Comparison of ENCODE assay signal across 8 cellular contexts in the genomic region with DNA sequence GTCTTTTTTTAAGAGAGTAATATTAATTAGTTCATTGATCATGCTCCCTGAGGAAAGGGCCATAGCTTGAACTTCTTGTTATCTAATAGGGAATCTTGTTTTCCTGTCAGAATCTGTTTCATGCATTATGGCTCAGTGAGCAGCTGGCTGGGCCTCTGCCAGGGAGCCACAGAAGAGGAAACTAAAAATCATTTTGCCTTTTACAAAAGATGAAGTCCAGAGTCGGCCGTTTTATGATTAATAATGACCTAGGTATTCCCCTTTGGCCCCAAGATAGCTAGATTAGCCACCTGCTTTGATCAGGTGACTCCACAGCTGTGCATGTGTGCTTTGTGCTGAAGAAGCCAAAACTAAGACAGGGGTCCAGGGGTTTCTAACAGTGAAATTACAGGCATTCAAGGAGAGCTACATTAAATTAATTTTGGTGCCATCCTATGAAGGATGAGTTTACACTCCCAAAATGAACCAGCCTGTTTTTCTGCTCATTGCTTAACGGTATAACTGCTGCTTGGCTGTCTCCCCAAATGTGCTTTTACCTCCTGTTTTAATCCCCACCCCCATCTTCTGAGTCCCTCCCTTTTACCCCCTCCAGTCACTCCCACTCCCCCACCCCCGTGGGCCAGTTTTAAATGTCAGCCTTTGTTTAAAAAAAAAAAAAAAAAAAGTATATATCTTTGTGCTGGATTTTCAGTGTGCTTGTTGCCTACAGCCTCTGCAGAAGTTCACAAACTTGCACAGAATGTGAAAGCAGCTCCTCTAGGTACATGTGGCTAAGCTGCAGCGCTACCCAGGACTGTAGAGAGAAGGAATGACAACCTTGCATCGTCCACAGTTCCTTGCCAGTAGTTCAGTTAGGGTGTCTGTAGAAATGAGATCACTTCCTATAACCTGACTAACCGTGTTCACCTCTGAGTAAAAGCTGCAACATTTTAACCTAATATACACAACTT.
DNase-seq lines count a peak whose midpoint lies in the region; ATAC-seq and TF ChIP-seq lines count a peak whose summit lies in the region.

No MANE protein-coding gene starts in this region.

- 35 to 37% methylated on average over 7 of the region's 7 CpGs for WGBS in upper lobe of left lung, 2 donors

- DNase-seq in DMS79 treated with DMSO at 0.1 percent for 48 hours (lab: John Stamatoyannopoulos, UW) (peak; percentile 84), RPMI8226 (peak; percentile 91), left ventricle myocardium inferior (peak; percentile 28), upper lobe of left lung (no peak), HuH-7.5 (ENCODE audit: low spot score) (no peak), mesenteric fat pad (ENCODE audit: low spot score) (no peak)

- no peaks in the 10 kb centered on the region for H3K9me3 ChIP-seq in left ventricle myocardium inferior (replicated peaks)
- H3K9me3 ChIP-seq in upper lobe of left lung, result no peaks in the 10 kb centered on the region

- TF ChIP-seq CTCF in left ventricle myocardium inferior (IDR thresholded peaks at IDR 0.05; ENCODE audit: borderline replicate concordance), result no peak
- no peak for TF ChIP-seq CTCF in upper lobe of left lung (IDR thresholded peaks at IDR 0.05)

- no peak for TF ChIP-seq POLR2A in upper lobe of left lung (IDR thresholded peaks at IDR 0.05)

- TF ChIP-seq EP300 in upper lobe of left lung (IDR thresholded peaks at IDR 0.05), result no peak

- H3K36me3 ChIP-seq in left ventricle myocardium inferior (no peaks in the 10 kb centered on the region), upper lobe of left lung (no peaks in the 10 kb centered on the region)

- H3K27ac ChIP-seq in left ventricle myocardium inferior (replicated peaks) (peak overlapping the region; percentile 80), upper lobe of left lung (peak overlapping the region in 3 of 4 donors; percentile 28 to 79 (median 65))

- H3K4me1 ChIP-seq in left ventricle myocardium inferior (peaks cover 66% of the 10 kb centered on the region), upper lobe of left lung (peaks cover 22 to 53% (median 45%) of the 10 kb centered on the region in 4 donors)

- H3K27me3 ChIP-seq in left ventricle myocardium inferior (ENCODE audit: low read depth) (no peaks in the 10 kb centered on the region), upper lobe of left lung (no peaks in the 10 kb centered on the region)

- H3K4me3 ChIP-seq in left ventricle myocardium inferior (no peak overlapping the region), upper lobe of left lung (no peak overlapping the region)

- peak; percentile 41 for ATAC-seq in GM19035 (IDR thresholded peaks at IDR 0.05; ENCODE audit: unreplicated experiment)
- peak; percentile 39 for ATAC-seq in HG03095 (IDR thresholded peaks at IDR 0.05; ENCODE audit: unreplicated experiment)
- ATAC-seq in upper lobe of left lung (ENCODE audit: low FRiP score in 2 of 2), result no peak

- intact Hi-C loops in left ventricle myocardium inferior (cut with micrococcal nuclease), result no loop called here

Comparison
In these comparisons a context has a peak if more than half of its experiments do, and no peak if none do; other contexts are left out.
1. DNase-seq: peak in DMS79 treated with DMSO at 0.1 percent for 48 hours (single experiment), RPMI8226 (single experiment) and left ventricle myocardium inferior (single experiment); none in upper lobe of left lung (0 of 2), HuH-7.5 (single experiment) and mesenteric fat pad (single experiment).
2. ATAC-seq: peak in GM19035 (single experiment) and HG03095 (single experiment); none in upper lobe of left lung (0 of 2).